Comparison of ENCODE assay signal across 33 cellular contexts in the genomic region with DNA sequence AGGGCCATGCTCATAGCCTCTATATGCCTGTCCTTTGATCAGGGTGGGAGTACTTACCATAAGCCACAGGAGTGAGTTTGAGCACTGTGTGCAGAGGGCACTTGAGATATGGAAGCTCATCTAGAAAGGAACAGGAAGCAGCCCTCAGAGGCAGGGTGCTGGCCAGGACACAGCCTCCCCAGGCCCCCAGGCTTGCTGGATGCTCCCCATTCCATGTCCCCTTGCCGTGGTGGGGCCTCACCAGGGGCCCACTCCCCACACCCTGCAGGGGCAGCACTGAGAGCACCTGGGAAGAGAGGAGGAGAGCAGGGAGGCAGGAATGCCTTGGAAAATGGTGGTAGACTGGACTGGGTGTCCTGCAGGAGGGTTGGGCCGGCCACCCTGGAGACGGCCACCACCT. TPM values are rescaled to one million over a fixed set of nuclear protein-coding genes. Genes with fewer than 3 reads are reported as not detected.
DNase-seq lines count a peak whose midpoint lies in the region; TF ChIP-seq lines count a peak whose summit lies in the region.
"Had no signal": no experiment of that assay in that cellular context is flagged by ENCODE, and none has a peak within 500 bp of the region (broad histone marks: within the 10 kb centered on the region; RNA-seq: fewer than 3 reads in every experiment).

No MANE protein-coding gene starts in this region.

- H3K9ac ChIP-seq in endodermal cell (ENCODE audit: extremely low read depth, low read length, poor library complexity, severe bottlenecking): no peak overlapping the region
- H3K9ac ChIP-seq: BLaER1; BLaER1 treated with 17β-estradiol and CSF1 and Interleukin-3, amounts not matched to agents 10 nM and 100 nM had no signal

- no peak overlapping the region for H3K27ac Mint-ChIP-seq in endodermal cell
- H3K27ac Mint-ChIP-seq: B cell; CD14-positive monocyte; CD4-positive, alpha-beta T cell; CD4-positive, CD25-positive, alpha-beta regulatory T cell; CD8-positive, alpha-beta memory T cell; CD8-positive, alpha-beta T cell had no signal

- peak; percentile 22 for TF ChIP-seq CTCF in endodermal cell (conservative IDR thresholded peaks at IDR 0.05)

- H3K9me3 Mint-ChIP-seq in endodermal cell: peaks cover 64% of the 10 kb centered on the region
- H3K9me3 Mint-ChIP-seq: CD4-positive, alpha-beta T cell; CD4-positive, CD25-positive, alpha-beta regulatory T cell; CD8-positive, alpha-beta memory T cell; CD8-positive, alpha-beta T cell had no signal

- H3K27me3 Mint-ChIP-seq in endodermal cell (ENCODE audit: insufficient read depth): peaks cover 6% of the 10 kb centered on the region
- H3K27me3 Mint-ChIP-seq: B cell; CD4-positive, alpha-beta memory T cell; CD4-positive, alpha-beta T cell; CD4-positive, CD25-positive, alpha-beta regulatory T cell had no signal

- no peaks in the 10 kb centered on the region for H3K4me1 ChIP-seq in endodermal cell (ENCODE audit: control insufficient read depth, insufficient read depth, low read length)
- H3K4me1 ChIP-seq: A549; BE2C; BLaER1; BLaER1 treated with 17β-estradiol and CSF1 and Interleukin-3, amounts not matched to agents 10 nM and 100 nM; Caco-2 had no signal

- H3K4me3 ChIP-seq in endodermal cell (ENCODE audit: low read length): no peak overlapping the region
- H3K4me3 ChIP-seq: A549; BLaER1; BLaER1 treated with 17β-estradiol and CSF1 and Interleukin-3, amounts not matched to agents 10 nM and 100 nM had no signal

- no peaks in the 10 kb centered on the region for H3K4me1 Mint-ChIP-seq in endodermal cell
- H3K4me1 Mint-ChIP-seq: B cell; CD14-positive monocyte; CD4-positive, alpha-beta memory T cell; CD4-positive, CD25-positive, alpha-beta regulatory T cell; CD8-positive, alpha-beta memory T cell had no signal

- peaks cover 21% of the 10 kb centered on the region for H3K36me3 ChIP-seq in endodermal cell (ENCODE audit: control insufficient read depth, insufficient read depth, low read length)
- H3K36me3 ChIP-seq: BE2C; BLaER1; BLaER1 treated with 17β-estradiol and CSF1 and Interleukin-3, amounts not matched to agents 10 nM and 100 nM had no signal

- H3K9me3 ChIP-seq in endodermal cell (ENCODE audit: control insufficient read depth, low read length): no peaks in the 10 kb centered on the region
- H3K9me3 ChIP-seq: A549; BE2C; BLaER1; BLaER1 treated with 17β-estradiol and CSF1 and Interleukin-3, amounts not matched to agents 10 nM and 100 nM; Caco-2 had no signal

- 93% methylated on average over 3 of the region's 3 CpGs; no CpG with 5 or more reads in 1 of the 2 experiments for WGBS in endodermal cell (ENCODE audit: insufficient coverage in 1 of 2, insufficient read length in 1 of 2), 2 experiments

- H3K27me3 ChIP-seq in endodermal cell (ENCODE audit: control insufficient read depth, insufficient read depth, low read length, poor library complexity, severe bottlenecking): no peaks in the 10 kb centered on the region
- H3K27me3 ChIP-seq: BE2C had no signal

- no peak for DNase-seq in endodermal cell
- no peak for DNase-seq in NK-92 treated with Interleukin-12 subunit alpha and Interleukin-12 subunit beta, amount 100 ng/mL, for 24 hours (lab: John Stamatoyannopoulos, UW)
- DNase-seq: 8988T; ACHN; AML-193; BE2C; C1 segment of cervical spinal cord; Caco-2; Calu3; CD4-positive, alpha-beta memory T cell; CD4-positive, alpha-beta T cell; CD4-positive, CD25-positive, alpha-beta regulatory T cell; CD8-positive, alpha-beta memory T cell; CD8-positive, alpha-beta T cell; COR-L47; DMS 273 treated with DMSO at 0.1 percent for 48 hours; DMS153; DMS53; DMS79; DMS79 treated with DMSO at 0.1 percent for 48 hours; DND-41; EL had no signal

- H3K4me3 Mint-ChIP-seq in endodermal cell: no peak overlapping the region
- H3K4me3 Mint-ChIP-seq: B cell; CD14-positive monocyte; CD4-positive, alpha-beta memory T cell; CD4-positive, alpha-beta T cell; CD4-positive, CD25-positive, alpha-beta regulatory T cell; CD8-positive, alpha-beta memory T cell; CD8-positive, alpha-beta T cell had no signal

- H3K27ac ChIP-seq in endodermal cell (ENCODE audit: low read depth, low read length): no peak overlapping the region
- H3K27ac ChIP-seq: 22Rv1; A549; BLaER1; BLaER1 treated with 17β-estradiol and CSF1 and Interleukin-3, amounts not matched to agents 10 nM and 100 nM; C4-2B had no signal

- peaks cover 11% of the 10 kb centered on the region for H3K36me3 Mint-ChIP-seq in endodermal cell (ENCODE audit: low read depth)
- H3K36me3 Mint-ChIP-seq: CD14-positive monocyte; CD4-positive, alpha-beta memory T cell; CD4-positive, CD25-positive, alpha-beta regulatory T cell; CD8-positive, alpha-beta memory T cell; CD8-positive, alpha-beta T cell had no signal

RNA-seq across cellular contexts. Expression of a gene that starts 14.3 kb away (rescaled TPM):
- total RNA-seq in endodermal cell: 100 to 1,000 TPM; 118 to 169 TPM
- polyA plus RNA-seq in endodermal cell (2013, experiment 1 of 2): 138 TPM
- 116 TPM for polyA plus RNA-seq in endodermal cell (2013, experiment 2 of 2)
- total RNA-seq: Caco-2, Calu3 had no signal
- polyA plus RNA-seq: CD14-positive monocyte had no signal

RNA-seq across cellular contexts. Expression of a gene that starts 59.1 kb away (rescaled TPM):
- 1 to 10 TPM in 1 of 2 donors, under 1 TPM in 1; 0.55 to 1.1 TPM for total RNA-seq in endodermal cell
- 0.50 TPM for polyA plus RNA-seq in endodermal cell (2013, experiment 1 of 2)
- 0.41 TPM for polyA plus RNA-seq in endodermal cell (2013, experiment 2 of 2)
- total RNA-seq: A172, A673, Caco-2, Daoy had no signal
- polyA plus RNA-seq: AG04450; CD4-positive, alpha-beta memory T cell; CD8-positive, alpha-beta memory T cell had no signal
